Comparison of ENCODE assay signal across 18 cellular contexts in the genomic region with DNA sequence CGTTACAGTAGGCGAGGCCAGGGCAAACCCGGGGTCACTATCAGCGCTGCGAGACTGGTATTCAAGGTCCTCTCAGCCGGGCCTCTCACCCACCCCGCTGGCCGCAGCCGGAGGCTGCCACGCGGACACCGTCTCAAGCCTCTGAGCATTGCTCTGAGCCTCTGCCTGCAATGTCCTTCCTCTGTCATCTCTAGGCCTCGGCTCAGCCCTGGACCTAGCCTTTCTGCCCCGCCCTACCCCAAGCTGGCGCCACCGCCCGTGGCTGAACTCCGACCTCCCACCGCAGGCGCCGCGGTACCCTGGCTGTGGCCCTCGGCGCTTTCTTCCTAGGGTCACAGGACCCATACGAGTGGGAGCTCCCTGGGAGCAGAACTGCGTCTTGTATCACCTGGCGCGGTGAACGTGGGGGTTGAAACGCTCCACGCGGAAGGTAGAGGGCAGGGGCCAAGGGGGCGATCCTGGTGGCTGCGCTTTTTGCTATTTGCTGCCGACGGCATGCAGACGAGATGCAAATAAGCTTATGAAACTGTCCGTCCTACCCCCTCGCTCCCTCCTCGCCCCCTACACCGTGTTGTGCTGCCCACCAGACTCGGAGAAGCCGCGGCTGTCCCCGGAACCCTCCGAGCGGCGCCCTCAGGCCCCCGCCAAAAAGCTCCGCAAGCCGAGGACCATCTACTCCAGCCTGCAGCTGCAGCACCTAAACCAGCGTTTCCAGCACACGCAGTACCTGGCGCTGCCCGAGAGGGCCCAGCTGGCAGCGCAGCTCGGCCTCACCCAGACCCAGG. TPM values are rescaled to one million over a fixed set of nuclear protein-coding genes. Genes with fewer than 3 reads are reported as not detected.
DNase-seq lines count a peak whose midpoint lies in the region; ATAC-seq and TF ChIP-seq lines count a peak whose summit lies in the region.
"Had no signal": no experiment of that assay in that cellular context is flagged by ENCODE, and none has a peak within 500 bp of the region (broad histone marks: within the 10 kb centered on the region; RNA-seq: fewer than 3 reads in every experiment).

No MANE protein-coding gene starts in this region.

- H3K36me3 Mint-ChIP-seq in activated T-cell treated with anti-CD3 and anti-CD28 coated beads, Interleukin-2, amount 50 U/mL, for 72 hours (ENCODE audit: insufficient read depth in 2 of 2): peaks cover 0 to 2% of the 10 kb centered on the region in 2 donors
- no peaks in the 10 kb centered on the region for H3K36me3 Mint-ChIP-seq in activated T-cell treated with anti-CD3 and anti-CD28 coated beads, Interleukin-2, amount 50 U/mL, for 4 hours (ENCODE audit: insufficient read depth)
- no peaks in the 10 kb centered on the region for H3K36me3 Mint-ChIP-seq in stimulated activated effector memory CD8-positive, alpha-beta T cell treated with anti-CD3 and anti-CD28 coated beads, Interleukin-12 subunit alpha, Interleukin-12 subunit beta, amount 100 ng/mL, for 72 hours
- H3K36me3 Mint-ChIP-seq in activated CD4-positive, alpha-beta memory T cell treated with anti-CD3 and anti-CD28 coated beads, Interleukin-2, amount 10 ng/mL, durations not matched to agents 7 days and 5 days (ENCODE audit: low read depth): no peaks in the 10 kb centered on the region

- H3F3A ChIP-seq in PC-3 (ENCODE audit: low read length, unreplicated experiment): no peaks in the 10 kb centered on the region

- POLR2A ChIA-PET in PC-3 (lab: Charles Lee; ENCODE audit: unreplicated experiment): no interaction called here
- POLR2A ChIA-PET in activated CD4-positive, alpha-beta memory T cell treated with anti-CD3 and anti-CD28 coated beads, Interleukin-2, amount 10 ng/mL, durations not matched to agents 7 days and 5 days (lab: Charles Lee): interaction anchor here (0.6 kb wide), 1 partner anchor 157 kb away, joined by 3 read pairs; a partner anchor contains a TSS

- H3K27me3 ChIP-seq in PC-3 (ENCODE audit: low read length): peaks cover 69% of the 10 kb centered on the region
- peaks cover 86% of the 10 kb centered on the region for H3K27me3 ChIP-seq in lower lobe of right lung (ENCODE audit: low read depth)

- no peak overlapping the region for H2AFZ ChIP-seq in PC-3 (ENCODE audit: low read length)

- DNase-seq in activated T-cell treated with anti-CD3 and anti-CD28 coated beads, Interleukin-2, amount 50 U/mL, for 72 hours: no peak
- no peak for DNase-seq in activated T-cell treated with anti-CD3 and anti-CD28 coated beads, Interleukin-2, amount 50 U/mL, for 4 hours
- DNase-seq in PC-3 (no peak), lower lobe of right lung (no peak), NCI-H1694 treated with DMSO at 0.1 percent for 48 hours (lab: John Stamatoyannopoulos, UW) (no peak)
- DNase-seq in stimulated activated effector memory CD8-positive, alpha-beta T cell treated with anti-CD3 and anti-CD28 coated beads, Interleukin-12 subunit alpha, Interleukin-12 subunit beta, amount 100 ng/mL, for 72 hours (ENCODE audit: low spot score in 2 of 2): no peak
- no peak for DNase-seq in activated CD4-positive, alpha-beta memory T cell treated with anti-CD3 and anti-CD28 coated beads, Interleukin-2, amount 10 ng/mL, durations not matched to agents 7 days and 5 days
- DNase-seq in NK-92 treated with Interleukin-12 subunit alpha and Interleukin-12 subunit beta, amount 100 ng/mL, for 24 hours (lab: John Stamatoyannopoulos, UW): no peak
- DNase-seq: activated CD4-positive, alpha-beta T cell treated with anti-CD3 and anti-CD28 coated beads for 36 hours; activated T-cell treated with anti-CD3 and anti-CD28 coated beads, Interleukin-2, amount 50 U/mL, for 1 hour; adrenal gland; HCEC 1CT; Kasumi-1; NCI-H1930; NCI-H748 treated with DMSO at 0.1 percent for 48 hours; stimulated activated CD4-positive, alpha-beta T cell treated with anti-CD3 and anti-CD28 coated beads, Interleukin-4, amount 100 ng/mL, for 24 hours had no signal

- peak overlapping the region; percentile 5 to 10 for H3K4me3 Mint-ChIP-seq in activated T-cell treated with anti-CD3 and anti-CD28 coated beads, Interleukin-2, amount 50 U/mL, for 72 hours
- H3K4me3 Mint-ChIP-seq in activated T-cell treated with anti-CD3 and anti-CD28 coated beads, Interleukin-2, amount 50 U/mL, for 4 hours: no peak overlapping the region
- H3K4me3 Mint-ChIP-seq in stimulated activated effector memory CD8-positive, alpha-beta T cell treated with anti-CD3 and anti-CD28 coated beads, Interleukin-12 subunit alpha, Interleukin-12 subunit beta, amount 100 ng/mL, for 72 hours: peak overlapping the region; percentile 84
- no peak overlapping the region for H3K4me3 Mint-ChIP-seq in activated CD4-positive, alpha-beta memory T cell treated with anti-CD3 and anti-CD28 coated beads, Interleukin-2, amount 10 ng/mL, durations not matched to agents 7 days and 5 days
- H3K4me3 Mint-ChIP-seq: activated CD4-positive, alpha-beta T cell treated with anti-CD3 and anti-CD28 coated beads for 36 hours had no signal

- H3K9ac ChIP-seq in PC-3 (ENCODE audit: low read length): no peak overlapping the region

- BruUV-seq in PC-3 (replicated peaks; lab: Mats Ljungman, UMichigan): no TSS peak

- H3K27ac ChIP-seq in PC-3 (ENCODE audit: low read length): no peak overlapping the region
- H3K27ac ChIP-seq in lower lobe of right lung: no peak overlapping the region
- H3K27ac ChIP-seq: adrenal gland, gastroesophageal sphincter, vagina had no signal

- H3K79me2 ChIP-seq in PC-3 (ENCODE audit: low read length): no peaks in the 10 kb centered on the region

- intact Hi-C loops in PC-3 (cut with micrococcal nuclease) (no loop called here), lower lobe of right lung (cut with DNase I) (no loop called here)

- H3K4me1 ChIP-seq in PC-3 (ENCODE audit: insufficient read depth, low read length) (no peaks in the 10 kb centered on the region), lower lobe of right lung (peaks cover 30% of the 10 kb centered on the region)

- H3K36me3 ChIP-seq in PC-3 (ENCODE audit: low read depth, low read length) (no peaks in the 10 kb centered on the region), lower lobe of right lung (no peaks in the 10 kb centered on the region)
- H3K36me3 ChIP-seq: adrenal gland, gastroesophageal sphincter, vagina had no signal

- no peaks in the 10 kb centered on the region for H3K9me3 Mint-ChIP-seq in activated T-cell treated with anti-CD3 and anti-CD28 coated beads, Interleukin-2, amount 50 U/mL, for 72 hours
- peaks cover 3% of the 10 kb centered on the region for H3K9me3 Mint-ChIP-seq in activated T-cell treated with anti-CD3 and anti-CD28 coated beads, Interleukin-2, amount 50 U/mL, for 4 hours
- no peaks in the 10 kb centered on the region for H3K9me3 Mint-ChIP-seq in stimulated activated effector memory CD8-positive, alpha-beta T cell treated with anti-CD3 and anti-CD28 coated beads, Interleukin-12 subunit alpha, Interleukin-12 subunit beta, amount 100 ng/mL, for 72 hours
- no peaks in the 10 kb centered on the region for H3K9me3 Mint-ChIP-seq in activated CD4-positive, alpha-beta memory T cell treated with anti-CD3 and anti-CD28 coated beads, Interleukin-2, amount 10 ng/mL, durations not matched to agents 7 days and 5 days

- H3K9me2 ChIP-seq in PC-3 (replicated peaks; ENCODE audit: low read length): no peaks in the 10 kb centered on the region

- H3K27ac Mint-ChIP-seq in activated T-cell treated with anti-CD3 and anti-CD28 coated beads, Interleukin-2, amount 50 U/mL, for 72 hours: no peak overlapping the region
- H3K27ac Mint-ChIP-seq in stimulated activated effector memory CD8-positive, alpha-beta T cell treated with anti-CD3 and anti-CD28 coated beads, Interleukin-12 subunit alpha, Interleukin-12 subunit beta, amount 100 ng/mL, for 72 hours: no peak overlapping the region
- no peak overlapping the region for H3K27ac Mint-ChIP-seq in activated CD4-positive, alpha-beta memory T cell treated with anti-CD3 and anti-CD28 coated beads, Interleukin-2, amount 10 ng/mL, durations not matched to agents 7 days and 5 days
- H3K27ac Mint-ChIP-seq: activated CD4-positive, alpha-beta T cell treated with anti-CD3 and anti-CD28 coated beads for 36 hours had no signal

- H3K27me3 Mint-ChIP-seq in activated T-cell treated with anti-CD3 and anti-CD28 coated beads, Interleukin-2, amount 50 U/mL, for 72 hours (ENCODE audit: low read depth): peaks cover 66% of the 10 kb centered on the region
- H3K27me3 Mint-ChIP-seq in activated T-cell treated with anti-CD3 and anti-CD28 coated beads, Interleukin-2, amount 50 U/mL, for 4 hours (ENCODE audit: low read depth): peaks cover 72% of the 10 kb centered on the region
- H3K27me3 Mint-ChIP-seq in activated CD4-positive, alpha-beta memory T cell treated with anti-CD3 and anti-CD28 coated beads, Interleukin-2, amount 10 ng/mL, durations not matched to agents 7 days and 5 days: peaks cover 83% of the 10 kb centered on the region

- CTCF ChIA-PET in PC-3 (lab: Charles Lee): no interaction called here
- CTCF ChIA-PET in activated CD4-positive, alpha-beta memory T cell treated with anti-CD3 and anti-CD28 coated beads, Interleukin-2, amount 10 ng/mL, durations not matched to agents 7 days and 5 days (lab: Charles Lee): interaction anchor here (1.5 to 2.5 kb wide), 3 partner anchors 20 to 25 kb away, joined by 3 to 15 read pairs (median 12); no protein-coding TSS in a partner anchor

- TF ChIP-seq CTCF in PC-3 (conservative IDR thresholded peaks at IDR 0.05; ENCODE audit: low read depth, low read length) (no peak), lower lobe of right lung (IDR thresholded peaks at IDR 0.05) (no peak)

- H3K9me3 ChIP-seq in PC-3 (ENCODE audit: low read length) (no peaks in the 10 kb centered on the region), lower lobe of right lung (no peaks in the 10 kb centered on the region)
- H3K9me3 ChIP-seq: adrenal gland, gastroesophageal sphincter, vagina had no signal

- H3K4me1 Mint-ChIP-seq in activated T-cell treated with anti-CD3 and anti-CD28 coated beads, Interleukin-2, amount 50 U/mL, for 72 hours (ENCODE audit: low read depth): peaks cover 31% of the 10 kb centered on the region
- H3K4me1 Mint-ChIP-seq in activated T-cell treated with anti-CD3 and anti-CD28 coated beads, Interleukin-2, amount 50 U/mL, for 4 hours (ENCODE audit: low read depth): peaks cover 33% of the 10 kb centered on the region
- H3K4me1 Mint-ChIP-seq in stimulated activated effector memory CD8-positive, alpha-beta T cell treated with anti-CD3 and anti-CD28 coated beads, Interleukin-12 subunit alpha, Interleukin-12 subunit beta, amount 100 ng/mL, for 72 hours: peaks cover 37% of the 10 kb centered on the region
- H3K4me1 Mint-ChIP-seq in activated CD4-positive, alpha-beta memory T cell treated with anti-CD3 and anti-CD28 coated beads, Interleukin-2, amount 10 ng/mL, durations not matched to agents 7 days and 5 days: peaks cover 27% of the 10 kb centered on the region

- H4K20me1 ChIP-seq in PC-3 (ENCODE audit: low read length): no peaks in the 10 kb centered on the region

- H3K4me3 ChIP-seq in PC-3 (ENCODE audit: low read length) (no peak overlapping the region), lower lobe of right lung (peak overlapping the region; percentile 3)
- H3K4me3 ChIP-seq: vagina had no signal

- H3K4me2 ChIP-seq in PC-3 (ENCODE audit: low read length): no peak overlapping the region

- ATAC-seq in activated T-cell treated with anti-CD3 and anti-CD28 coated beads, Interleukin-2, amount 50 U/mL, for 72 hours (replicated peaks in 1 of 2): no peak
- ATAC-seq in activated T-cell treated with anti-CD3 and anti-CD28 coated beads, Interleukin-2, amount 50 U/mL, for 4 hours: no peak
- ATAC-seq in PC-3 (peak; percentile 23), lower lobe of right lung (peak in 1 of 2 donors; percentile 5)
- no peak for ATAC-seq in stimulated activated effector memory CD8-positive, alpha-beta T cell treated with anti-CD3 and anti-CD28 coated beads, Interleukin-12 subunit alpha, Interleukin-12 subunit beta, amount 100 ng/mL, for 72 hours
- ATAC-seq: activated CD4-positive, alpha-beta T cell treated with anti-CD3 and anti-CD28 coated beads for 36 hours; gastroesophageal sphincter had no signal

RNA-seq across cellular contexts. Expression of a gene that starts 3.7 kb away (rescaled TPM):
- total RNA-seq in activated T-cell treated with anti-CD3 and anti-CD28 coated beads, Interleukin-2, amount 50 U/mL, for 72 hours: 1 to 10 TPM; 1.9 to 3.0 TPM
- total RNA-seq in activated T-cell treated with anti-CD3 and anti-CD28 coated beads, Interleukin-2, amount 50 U/mL, for 4 hours: 1 to 10 TPM in 1 of 3 donors, under 1 TPM in 2; 0.73 to 1.1 (median 0.99) TPM
- total RNA-seq in PC-3 (2014; rRNA removed) (0.35 and 0.44 TPM in 2 replicates), lower lobe of right lung (3.0 TPM)
- total RNA-seq in activated CD4-positive, alpha-beta memory T cell treated with anti-CD3 and anti-CD28 coated beads, Interleukin-2, amount 10 ng/mL, durations not matched to agents 7 days and 5 days: under 1 TPM; 0.28 TPM

RNA-seq across cellular contexts. Expression of a gene that starts 22.3 kb away (rescaled TPM):
- total RNA-seq in activated T-cell treated with anti-CD3 and anti-CD28 coated beads, Interleukin-2, amount 50 U/mL, for 72 hours: under 1 TPM in 1 of 2 donors, not detected in 1; 0.12 TPM
- total RNA-seq in activated T-cell treated with anti-CD3 and anti-CD28 coated beads, Interleukin-2, amount 50 U/mL, for 4 hours: under 1 TPM; 0.08 to 0.47 (median 0.25) TPM
- total RNA-seq in PC-3 (2014; rRNA removed) (0.18 and 0.23 TPM in 2 replicates), lower lobe of right lung (0.38 TPM)
- total RNA-seq in activated CD4-positive, alpha-beta memory T cell treated with anti-CD3 and anti-CD28 coated beads, Interleukin-2, amount 10 ng/mL, durations not matched to agents 7 days and 5 days: not detected
- total RNA-seq: gastroesophageal sphincter had no signal

Comparison
In these comparisons a context has a peak if more than half of its experiments do, and no peak if none do; other contexts are left out.
1. H3K4me3 Mint-ChIP-seq: peak in activated T-cell treated with anti-CD3 and anti-CD28 coated beads, Interleukin-2, amount 50 U/mL, for 72 hours (2 of 2) and stimulated activated effector memory CD8-positive, alpha-beta T cell treated with anti-CD3 and anti-CD28 coated beads, Interleukin-12 subunit alpha, Interleukin-12 subunit beta, amount 100 ng/mL, for 72 hours (single experiment); none in activated T-cell treated with anti-CD3 and anti-CD28 coated beads, Interleukin-2, amount 50 U/mL, for 4 hours (single experiment) and activated CD4-positive, alpha-beta memory T cell treated with anti-CD3 and anti-CD28 coated beads, Interleukin-2, amount 10 ng/mL, durations not matched to agents 7 days and 5 days (single experiment).